8 cellular contexts compared by ENCODE assay signal in genomic region chr19:17469371-17470203, GRCh38. TPM values are rescaled to one million over a fixed set of nuclear protein-coding genes. Genes with fewer than 3 reads are reported as not detected.
DNase-seq lines count a peak whose midpoint lies in the region; ATAC-seq and TF ChIP-seq lines count a peak whose summit lies in the region.

No MANE protein-coding gene starts in this region.

- DNase-seq in EL (peak; percentile 97), GOT3 (lab: John Stamatoyannopoulos, UW) (peak; percentile 93), SK-N-DZ (ENCODE audit: low spot score) (peak; percentile 87), globus pallidus (ENCODE audit: low spot score) (peak; percentile 70), omental fat pad (ENCODE audit: low spot score) (peak; percentile 93)
- DNase-seq in activated naive CD4-positive, alpha-beta T cell treated with anti-CD3 and anti-CD28 coated beads, Interleukin-2, amount 50 U/mL, for 16 hours, result peak; percentile 91

- H4K20me1 ChIP-seq in Loucy (ENCODE audit: insufficient read depth, low read length, poor library complexity, severe bottlenecking), result no peaks in the 10 kb centered on the region

- H3K9me3 ChIP-seq in Loucy (ENCODE audit: insufficient read depth, low read depth, low read length), result no peaks in the 10 kb centered on the region

- no peaks in the 10 kb centered on the region for H3K36me3 ChIP-seq in Loucy (ENCODE audit: insufficient read depth, low read length)

- H3K9ac ChIP-seq in Loucy (ENCODE audit: low read depth, low read length, poor library complexity, severe bottlenecking), result peak overlapping the region; percentile 55

- no peaks in the 10 kb centered on the region; the same call in 1 of the 2 replicates for H3F3A ChIP-seq in Loucy (ENCODE audit: low read depth)

- peaks cover 25% of the 10 kb centered on the region for H3K4me1 ChIP-seq in Loucy (ENCODE audit: insufficient read depth, low read length, poor library complexity, severe bottlenecking)

- peak overlapping the region; percentile 91 for H3K27ac ChIP-seq in temporal lobe (ENCODE audit: low read depth, low read length)

- no peaks in the 10 kb centered on the region for H3K9me2 ChIP-seq in Loucy (replicated peaks; ENCODE audit: low read depth, low read length)

- peak overlapping the region; percentile 82 for H3K4me3 ChIP-seq in Loucy (ENCODE audit: low read length, poor library complexity, severe bottlenecking)

- peaks cover 3% of the 10 kb centered on the region; the same call in 1 of the 2 replicates for H3K79me2 ChIP-seq in Loucy (ENCODE audit: insufficient read depth, low read length)

- H3K27me3 ChIP-seq in Loucy (ENCODE audit: insufficient read depth, low read length, poor library complexity, severe bottlenecking), result no peaks in the 10 kb centered on the region

- TF ChIP-seq CTCF in Loucy (conservative IDR thresholded peaks at IDR 0.05; ENCODE audit: low read length), result no peak
- no peak for TF ChIP-seq CTCF in omental fat pad (IDR thresholded peaks at IDR 0.05)

- ATAC-seq in omental fat pad (ENCODE audit: low FRiP score), result peak; percentile 85

- peak overlapping the region; percentile 78 for H3K4me2 ChIP-seq in Loucy (ENCODE audit: low read depth, low read length, poor library complexity, severe bottlenecking)

- H2AFZ ChIP-seq in Loucy (ENCODE audit: low read length), result peak overlapping the region; percentile 98

RNA-seq across cellular contexts. Expression of gene SLC27A1, which starts 0.7 kb away (rescaled TPM):
- polyA plus RNA-seq in SK-N-DZ (2014; cell fraction: cytosol; rRNA removed), result 3.6 and 5.5 TPM in 2 replicates
- 10.8 and 19.5 TPM in 2 replicates for polyA plus RNA-seq in SK-N-DZ (2014; cell fraction: nucleus; rRNA removed)
- total RNA-seq in omental fat pad (10 to 100 TPM; 26.6 to 52.8 (median 40.4) TPM), temporal lobe (13.8 TPM)

RNA-seq across cellular contexts. Expression of gene NXNL1, which starts 8.9 kb away (rescaled TPM):
- polyA plus RNA-seq in SK-N-DZ (2014; cell fraction: cytosol; rRNA removed), result not detected in 2 replicates
- polyA plus RNA-seq in SK-N-DZ (2014; cell fraction: nucleus; rRNA removed), result not detected in 2 replicates
- total RNA-seq in omental fat pad (not detected), temporal lobe (not detected)

RNA-seq across cellular contexts. Expression of gene TMEM221, which starts 21.1 kb away (rescaled TPM):
- polyA plus RNA-seq in SK-N-DZ (2014; cell fraction: cytosol; rRNA removed), result 0.07 and 0.25 TPM in 2 replicates
- polyA plus RNA-seq in SK-N-DZ (2014; cell fraction: nucleus; rRNA removed), result not detected in 2 replicates
- total RNA-seq in omental fat pad (1 to 10 TPM in 1 of 4 donors, under 1 TPM in 2, not detected in 1; 0.38 to 1.9 (median 0.46) TPM), temporal lobe (0.74 TPM)

RNA-seq across cellular contexts. Expression of gene PGLS, which starts 41.9 kb away (rescaled TPM):
- polyA plus RNA-seq in SK-N-DZ (2014; cell fraction: cytosol; rRNA removed), result 50.8 and 54.2 TPM in 2 replicates
- 40.2 and 48.6 TPM in 2 replicates for polyA plus RNA-seq in SK-N-DZ (2014; cell fraction: nucleus; rRNA removed)
- 10 to 100 TPM; 57.8 to 92.5 (median 69.0) TPM for total RNA-seq in omental fat pad
- 25.8 TPM for total RNA-seq in temporal lobe

RNA-seq across cellular contexts. Expression of gene MVB12A, which starts 49.7 kb away (rescaled TPM):
- 149 and 153 TPM in 2 replicates for polyA plus RNA-seq in SK-N-DZ (2014; cell fraction: cytosol; rRNA removed)
- polyA plus RNA-seq in SK-N-DZ (2014; cell fraction: nucleus; rRNA removed), result 92.8 and 117 TPM in 2 replicates
- total RNA-seq in omental fat pad (10 to 100 TPM; 34.1 to 65.0 (median 45.9) TPM), temporal lobe (15.5 TPM)

Comparison
In these comparisons a context has a peak if more than half of its experiments do, and no peak if none do; other contexts are left out.
1. Peak in every context shown above with its lines: DNase-seq, ATAC-seq, H3K4me3 ChIP-seq and H3K27ac ChIP-seq.